Comparison of ENCODE assay signal across 8 cellular contexts in genomic region chr10:15167411-15168295, GRCh38. TPM values are rescaled to one million over a fixed set of nuclear protein-coding genes. Genes with fewer than 3 reads are reported as not detected.
DNase-seq lines count a peak whose midpoint lies in the region; ATAC-seq lines count a peak whose summit lies in the region.

No MANE protein-coding gene starts in this region.

- CTCF ChIA-PET in T-cell (lab: Charles Lee) = interaction anchor here (0.6 to 1.6 kb wide), 5 partner anchors 41 to 69 kb away, joined by 3 to 7 read pairs (median 4); no protein-coding TSS in a partner anchor

- no peaks in the 10 kb centered on the region for H3K9me3 Mint-ChIP-seq in T-cell

- H3K36me3 Mint-ChIP-seq in T-cell = no peaks in the 10 kb centered on the region

- H3K27ac Mint-ChIP-seq in T-cell = peak overlapping the region; percentile 73 to 85

- POLR2A ChIA-PET in T-cell (lab: Charles Lee) = interaction anchor here (0.5 to 1.0 kb wide), 4 partner anchors 20 to 644 kb away, joined by 5 to 11 read pairs (median 6); no protein-coding TSS in a partner anchor

- DNase-seq in DMS114 treated with DMSO at 0.1 percent for 48 hours (lab: John Stamatoyannopoulos, UW; ENCODE audit: unreplicated experiment) = peak; percentile 46
- DNase-seq in T-cell = peak in 30 of 34 experiments; percentile 9 to 50 (median 26)
- peak; percentile 81 for DNase-seq in astrocyte of the hippocampus (ENCODE audit: low read depth, low spot score)
- peak in 40 of 51 donors; percentile 6 to 66 (median 47) for DNase-seq in hypothalamus (lab: John Stamatoyannopoulos, UW)
- peak; percentile 89 for DNase-seq in retina
- DNase-seq in foreskin melanocyte = no peak

- H3K4me1 Mint-ChIP-seq in T-cell = peaks cover 72 to 80% (median 73%) of the 10 kb centered on the region in 3 donors

- H3K4me3 Mint-ChIP-seq in T-cell = peak overlapping the region; percentile 88 to 95 (median 93)

- ATAC-seq in GM19468 (IDR thresholded peaks at IDR 0.05; ENCODE audit: extremely low read depth, unreplicated experiment) (peak; percentile 11), HG03565 (IDR thresholded peaks at IDR 0.05; ENCODE audit: unreplicated experiment) (peak; percentile 24), T-cell (replicated peaks in 1 of 4) (peak; percentile 3 to 42 (median 24))

- no peaks in the 10 kb centered on the region for H3K27me3 Mint-ChIP-seq in T-cell

RNA-seq across cellular contexts. Expression of gene NMT2, which starts 0.8 kb away (rescaled TPM):
- 10 to 100 TPM; 35.5 to 80.4 (median 40.8) TPM for total RNA-seq in T-cell
